21 cellular contexts compared by ENCODE assay signal in the genomic region with DNA sequence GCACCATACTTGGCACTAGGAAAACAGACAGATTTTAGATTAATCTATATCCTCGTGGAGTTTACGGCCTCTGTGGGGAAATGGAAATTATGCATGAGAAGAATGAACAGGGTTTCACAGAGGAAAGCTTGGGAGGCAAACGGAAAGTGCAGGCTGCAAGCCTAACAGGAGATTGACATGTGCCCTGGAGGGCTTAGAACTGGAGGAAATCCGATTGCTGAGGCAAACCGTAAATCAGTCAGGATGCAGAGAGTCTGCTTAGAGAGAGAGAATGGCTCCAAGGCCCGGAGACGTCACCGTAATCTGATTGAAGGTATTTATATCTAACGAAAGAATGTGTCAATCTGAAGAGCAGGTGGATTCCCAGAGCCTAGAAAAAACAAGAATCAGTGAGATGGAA.
"Had no signal": no experiment of that assay in that cellular context is flagged by ENCODE, and none has a peak within 500 bp of the region (broad histone marks: within the 10 kb centered on the region; RNA-seq: fewer than 3 reads in every experiment).

No MANE protein-coding gene starts in this region.

- FAIRE-seq: astrocyte had no signal

- H3K4me2 ChIP-seq: KMS-11 had no signal

- H3K9ac ChIP-seq: KMS-11 had no signal

- H3K27ac ChIP-seq: KMS-11 had no signal

- ATAC-seq: activated T-helper 17 cell treated with anti-CD3 and anti-CD28 coated beads, Interleukin-2, amount 50 U/mL, for 72 hours; T-helper 17 cell had no signal

- DNase-seq: activated B cell treated with CpG ODN at 0.5 μM for 24 hours; activated CD4-positive, alpha-beta memory T cell treated with anti-CD3 and anti-CD28 coated beads, Interleukin-2, amount 10 ng/mL, durations not matched to agents 7 days and 5 days; activated CD4-positive, alpha-beta T cell treated with anti-CD3 and anti-CD28 coated beads for 1 hour; activated CD4-positive, alpha-beta T cell treated with anti-CD3 and anti-CD28 coated beads, Interleukin-2, amount 10 ng/mL, durations not matched to agents 7 days and 5 days; activated gamma-delta T cell; activated naive CD4-positive, alpha-beta T cell treated with anti-CD3 and anti-CD28 coated beads for 36 hours; activated T-cell treated with anti-CD3 and anti-CD28 coated beads for 4 hours; activated T-cell treated with anti-CD3 and anti-CD28 coated beads, Interleukin-2, amount 50 U/mL, for 48 hours; amygdala; NCI-H1092; NCI-H1417; NCI-H2029; NCI-H2107; NCI-H2171 treated with DMSO at 0.1 percent for 48 hours; NCI-H226; NCI-H526 treated with DMSO at 0.1 percent for 48 hours; T-helper 17 cell; T-helper 9 cell had no signal
